1 cellular context compared by ENCODE assay signal in genomic region chr17:51640108-51640622, GRCh38.
TF ChIP-seq lines count a peak whose summit lies in the region.

No MANE protein-coding gene starts in this region.

TF ChIP-seq in HEK293, 187 proteins besides CTCF, POLR2A, EP300 and RAD21 (continued from another document):
- no peak for TF ChIP-seq ZNF626 (tag by site-specific recombination; IDR thresholded peaks at IDR 0.05)
- no peak for TF ChIP-seq BCL11B (tag by site-specific recombination; IDR thresholded peaks at IDR 0.05; ENCODE audit: low read depth)
- no peak for TF ChIP-seq ZNF544 (tag by site-specific recombination; IDR thresholded peaks at IDR 0.05)
- no peak for TF ChIP-seq HOXA7 (CRISPR knock-in tag; IDR thresholded peaks at IDR 0.05; ENCODE audit: borderline replicate concordance)
- no peak for TF ChIP-seq ZNF302 (tag by site-specific recombination; IDR thresholded peaks at IDR 0.05; ENCODE audit: low read depth)
- no peak for TF ChIP-seq ZNF558 (tag by site-specific recombination; IDR thresholded peaks at IDR 0.05)
